Comparison of ENCODE assay signal across 16 cellular contexts in the genomic region with DNA sequence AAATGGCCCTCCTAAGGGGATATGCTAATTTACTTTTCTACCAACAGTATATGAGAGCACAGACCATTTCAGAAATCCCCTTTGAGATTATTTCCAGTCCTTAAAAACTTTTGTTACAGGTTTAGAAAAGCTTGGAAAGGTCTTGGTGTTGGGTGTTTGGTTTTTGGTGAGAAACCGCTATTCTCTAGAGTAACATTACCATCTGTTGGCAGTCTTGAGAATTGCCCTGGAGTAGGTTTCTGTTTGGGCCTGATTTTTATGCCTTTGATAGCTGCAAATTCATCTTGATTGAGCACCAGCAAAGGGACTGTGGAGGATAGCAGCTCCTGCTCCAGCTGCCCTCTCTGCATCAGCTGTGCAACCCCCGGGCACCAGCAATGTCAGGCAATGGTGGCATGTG. TPM values are rescaled to one million over a fixed set of nuclear protein-coding genes. Genes with fewer than 3 reads are reported as not detected.
DNase-seq lines count a peak whose midpoint lies in the region; TF ChIP-seq lines count a peak whose summit lies in the region.
"Had no signal": no experiment of that assay in that cellular context is flagged by ENCODE, and none has a peak within 500 bp of the region (broad histone marks: within the 10 kb centered on the region; RNA-seq: fewer than 3 reads in every experiment).

No MANE protein-coding gene starts in this region.

- H3K9me3 ChIP-seq in OCI-LY1 (ENCODE audit: low read length) (no peaks in the 10 kb centered on the region), neuronal stem cell (replicated peaks in 1 of 2; ENCODE audit: control insufficient read depth in 2 of 2, insufficient read depth in 1 of 2, low read depth in 1 of 2, low read length in 2 of 2) (no peaks in the 10 kb centered on the region)
- H3K9me3 ChIP-seq: lower lobe of right lung, ovary, SJSA1 had no signal

- H2AK5ac ChIP-seq in neuronal stem cell (ENCODE audit: low read depth, low read length): no peak overlapping the region

- H3K9me2 ChIP-seq in OCI-LY1 (ENCODE audit: low read depth, low read length): no peaks in the 10 kb centered on the region

- H3K9ac ChIP-seq in OCI-LY1 (ENCODE audit: low read length): no peak overlapping the region
- no peak overlapping the region for H3K9ac ChIP-seq in neuronal stem cell (ENCODE audit: low read depth, low read length, poor library complexity)

- intact Hi-C loops in lower leg skin (cut with DNase I; ENCODE audit: low total_unique reads): no loop called here

- H2AFZ ChIP-seq in OCI-LY1 (ENCODE audit: low read length): no peak overlapping the region
- no peak overlapping the region for H2AFZ ChIP-seq in neuronal stem cell (ENCODE audit: low read length)
- H2AFZ ChIP-seq: hepatocyte had no signal

- no peak overlapping the region for H4K8ac ChIP-seq in neuronal stem cell (ENCODE audit: low read depth, low read length)

- no peak overlapping the region for H2BK5ac ChIP-seq in neuronal stem cell (ENCODE audit: low read length)

- no peak for TF ChIP-seq POLR2A in lower leg skin (IDR thresholded peaks at IDR 0.05)

- no peaks in the 10 kb centered on the region for H4K20me1 ChIP-seq in OCI-LY1 (ENCODE audit: insufficient read depth, low read length)

- H2BK12ac ChIP-seq in neuronal stem cell (ENCODE audit: low read length): no peak overlapping the region

- no peak overlapping the region for H3K27ac ChIP-seq in OCI-LY1 (ENCODE audit: low read depth, low read length, poor library complexity, severe bottlenecking)
- no peak overlapping the region for H3K27ac ChIP-seq in neuronal stem cell (replicated peaks; ENCODE audit: low read length)
- H3K27ac ChIP-seq: hepatocyte, lower lobe of right lung, ovary, SJSA1 had no signal

- H3K4me1 ChIP-seq in OCI-LY1 (ENCODE audit: insufficient read depth, low read length, severe bottlenecking) (no peaks in the 10 kb centered on the region), neuronal stem cell (ENCODE audit: control insufficient read depth in 2 of 2, insufficient read depth in 1 of 2, low read depth in 1 of 2, low read length in 2 of 2) (peaks cover 7 to 24% of the 10 kb centered on the region in 2 donors)
- H3K4me1 ChIP-seq: lower lobe of right lung, SJSA1 had no signal

- no peak overlapping the region for H3K4me3 ChIP-seq in OCI-LY1 (ENCODE audit: low read depth, low read length, poor library complexity, severe bottlenecking)
- H3K4me3 ChIP-seq in epithelial cell of esophagus (ENCODE audit: low read length): no peak overlapping the region
- H3K4me3 ChIP-seq in retinal pigment epithelial cell (ENCODE audit: low read length): no peak overlapping the region
- H3K4me3 ChIP-seq in lower leg skin (ENCODE audit: low read depth, poor library complexity, severe bottlenecking): no peak overlapping the region
- H3K4me3 ChIP-seq in neuronal stem cell (ENCODE audit: low read length in 2 of 2): no peak overlapping the region
- H3K4me3 ChIP-seq: hepatocyte, lower lobe of right lung, ovary, SJSA1 had no signal

- no peak overlapping the region for H4K91ac ChIP-seq in neuronal stem cell (ENCODE audit: low read depth, low read length, poor library complexity)

- H3K79me1 ChIP-seq in neuronal stem cell (ENCODE audit: low read depth, low read length): peaks cover 2% of the 10 kb centered on the region

- TF ChIP-seq CTCF in OCI-LY1 (IDR thresholded peaks at IDR 0.05; ENCODE audit: low read length) (peak; percentile 37; the same call in 1 of the 2 replicates), epithelial cell of esophagus (IDR thresholded peaks at IDR 0.05; ENCODE audit: insufficient read depth, low read depth, low read length, missing control alignments) (peak; percentile 15), retinal pigment epithelial cell (conservative IDR thresholded peaks at IDR 0.05; ENCODE audit: low read depth, low read length) (peak; percentile 47), lower leg skin (IDR thresholded peaks at IDR 0.05) (no peak)

- H3K79me2 ChIP-seq in OCI-LY1 (ENCODE audit: insufficient read depth, low read length): no peaks in the 10 kb centered on the region

- WGBS in lower leg skin, 2 donors: 93 to 94% methylated on average over 2 of the region's 2 CpGs
- no CpG with 5 or more reads among the region's 2 CpGs for WGBS in neuronal stem cell (ENCODE audit: extremely low coverage in 2 of 2, insufficient read length in 2 of 2, insufficient replicate concordance in 1 of 2), 2 donors

- H3K23ac ChIP-seq in neuronal stem cell (ENCODE audit: low read depth, low read length, poor library complexity): no peak overlapping the region

- no peak overlapping the region for H3K18ac ChIP-seq in neuronal stem cell (ENCODE audit: low read length)

- H2BK15ac ChIP-seq in neuronal stem cell (ENCODE audit: low read length): no peak overlapping the region

- H3K36me3 ChIP-seq in OCI-LY1 (ENCODE audit: insufficient read depth, low read length) (peaks cover 12% of the 10 kb centered on the region), neuronal stem cell (replicated peaks in 1 of 2; ENCODE audit: control insufficient read depth in 2 of 2, insufficient read depth in 2 of 2, low read length in 2 of 2) (peaks cover 11 to 57% of the 10 kb centered on the region in 2 donors)
- H3K36me3 ChIP-seq: ovary, SJSA1 had no signal

- H3F3A ChIP-seq in OCI-LY1 (ENCODE audit: insufficient read depth, low read length): no peaks in the 10 kb centered on the region

- no peaks in the 10 kb centered on the region for H3K27me3 ChIP-seq in OCI-LY1 (ENCODE audit: insufficient read depth, low read length)
- H3K27me3 ChIP-seq in neuronal stem cell (ENCODE audit: control insufficient read depth in 3 of 3, insufficient read depth in 3 of 3, low read depth in 1 of 3, low read length in 3 of 3): no peaks in the 10 kb centered on the region
- H3K27me3 ChIP-seq: hepatocyte, ovary, SJSA1 had no signal

- H3K4ac ChIP-seq in neuronal stem cell (ENCODE audit: low read length): no peak overlapping the region

- no peak overlapping the region for H3K14ac ChIP-seq in neuronal stem cell (ENCODE audit: low read length)

- H2BK120ac ChIP-seq in neuronal stem cell (ENCODE audit: low read depth, low read length): no peak overlapping the region

- H3K4me2 ChIP-seq in OCI-LY1 (ENCODE audit: low read length): no peak overlapping the region
- H3K4me2 ChIP-seq in neuronal stem cell (ENCODE audit: insufficient read depth, low read length, poor library complexity, severe bottlenecking): no peak overlapping the region
- H3K4me2 ChIP-seq: hepatocyte had no signal

- DNase-seq in NCI-H146 (lab: John Stamatoyannopoulos, UW) (peak; percentile 13), NCI-H146 treated with DMSO at 0.1 percent for 48 hours (lab: John Stamatoyannopoulos, UW; ENCODE audit: unreplicated experiment) (no peak), epithelial cell of esophagus (ENCODE audit: low read depth) (peak; percentile 13), retinal pigment epithelial cell (ENCODE audit: low read depth) (no peak), lower leg skin (ENCODE audit: low spot score in 2 of 2) (no peak), middle frontal gyrus (ENCODE audit: extremely low spot score, low spot score) (no peak), neuronal stem cell (ENCODE audit: low spot score) (no peak)
- DNase-seq: activated naive CD8-positive, alpha-beta T cell treated with anti-CD3 and anti-CD28 coated beads, Interleukin-2, amount 50 U/mL, for 24 hours; effector memory CD8-positive, alpha-beta T cell; lower lobe of right lung; NCI-H1417 treated with DMSO at 0.1 percent for 48 hours; ovary; trophoblast cell had no signal

RNA-seq across cellular contexts. Expression of gene NUDT2, which starts 8.0 kb away (rescaled TPM):
- 10 to 100 TPM; 15.1 to 27.1 (median 20.2) TPM for total RNA-seq in lower leg skin
- 18.3 TPM for polyA plus RNA-seq in neuronal stem cell (2013, experiment 1 of 2)
- polyA plus RNA-seq in neuronal stem cell (2013, experiment 2 of 2): 17.7 TPM

RNA-seq across cellular contexts. Expression of gene KIF24, which starts 8.3 kb away (rescaled TPM):
- 1 to 10 TPM in 2 of 4 donors, under 1 TPM in 2; 0.42 to 1.4 (median 0.99) TPM for total RNA-seq in lower leg skin
- polyA plus RNA-seq in neuronal stem cell (2013, experiment 1 of 2): 3.1 TPM
- 3.2 TPM for polyA plus RNA-seq in neuronal stem cell (2013, experiment 2 of 2)

RNA-seq across cellular contexts. Expression of gene MYORG, which starts 39.3 kb away (rescaled TPM):
- total RNA-seq in lower leg skin: 10 to 100 TPM in 1 of 4 donors, 1 to 10 TPM in 3; 4.3 to 13.6 (median 6.1) TPM
- 0.06 TPM for polyA plus RNA-seq in neuronal stem cell (2013, experiment 1 of 2)
- 0.07 TPM for polyA plus RNA-seq in neuronal stem cell (2013, experiment 2 of 2)

Comparison
In these comparisons a context has a peak if more than half of its experiments do, and no peak if none do; other contexts are left out.
1. DNase-seq: peak in NCI-H146 (single experiment) and epithelial cell of esophagus (single experiment); none in NCI-H146 treated with DMSO at 0.1 percent for 48 hours (single experiment), retinal pigment epithelial cell (single experiment), lower leg skin (0 of 2), middle frontal gyrus (single experiment) and neuronal stem cell (single experiment).
2. CTCF ChIP-seq: peak in OCI-LY1 (single experiment), epithelial cell of esophagus (single experiment) and retinal pigment epithelial cell (single experiment); none in lower leg skin (0 of 3).